26 cellular contexts compared by ENCODE assay signal in the genomic region with DNA sequence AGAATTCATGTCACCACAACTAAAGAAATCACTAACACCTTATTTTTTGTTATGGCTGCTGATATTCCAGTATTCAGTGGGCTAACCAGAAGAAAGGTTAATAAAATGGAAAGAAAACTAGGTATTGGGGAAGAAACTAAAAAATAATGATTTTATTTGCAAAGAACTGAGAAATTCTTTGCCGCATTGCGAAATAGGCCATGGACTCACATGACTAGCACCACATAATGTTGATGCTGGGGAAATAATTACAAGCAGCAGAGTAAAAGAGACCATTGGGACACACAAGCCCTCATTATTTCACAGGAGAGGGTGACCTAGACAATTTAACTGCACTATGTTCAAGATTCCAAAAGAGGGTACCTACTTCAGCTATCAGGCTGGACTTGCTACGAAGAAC.
"Had no signal": no experiment of that assay in that cellular context is flagged by ENCODE, and none has a peak within 500 bp of the region (broad histone marks: within the 10 kb centered on the region; RNA-seq: fewer than 3 reads in every experiment).

No MANE protein-coding gene starts in this region.

- H3K4me2 ChIP-seq: hepatocyte had no signal

- H2AFZ ChIP-seq: hepatocyte had no signal

- H3K27ac ChIP-seq: colonic mucosa, epithelial cell of prostate, gastroesophageal sphincter, heart left ventricle, hepatocyte, neutrophil, pancreas, right atrium auricular region, sigmoid colon, testis, tibial artery had no signal

- H3K79me2 ChIP-seq: hepatocyte had no signal

- ATAC-seq: esophagus mucosa; gastroesophageal sphincter; heart left ventricle; left lobe of liver; mucosa of descending colon; natural killer cell treated with Interleukin-12 subunit alpha and Interleukin-12 subunit beta and Interleukin-15 and Interleukin-18, amount 100 ng/mL, for 72 hours; pancreas; stimulated activated memory B cell treated with anti-CD40 and anti-IgM and Interleukin-4, amounts not matched to agents 10 μg/mL and 1 μg/mL and 100 μg/mL, for 72 hours; stimulated activated naive CD8-positive, alpha-beta T cell treated with anti-CD3 and anti-CD28 coated beads, Interleukin-15, Interleukin-2, amounts not matched to agents 100 U/mL and 50 U/mL, for 24 hours had no signal

- H3K36me3 ChIP-seq: colonic mucosa, gastroesophageal sphincter, heart left ventricle, neutrophil, pancreas, right atrium auricular region, sigmoid colon, tibial artery had no signal

- H3K27me3 ChIP-seq: colonic mucosa, gastroesophageal sphincter, heart left ventricle, hepatocyte, neutrophil, right atrium auricular region, sigmoid colon, testis, tibial artery had no signal

- H3K4me1 ChIP-seq: colonic mucosa, gastroesophageal sphincter, heart left ventricle, pancreas, right atrium auricular region, sigmoid colon, testis, tibial artery had no signal

- H3K4me3 ChIP-seq: colonic mucosa, gastroesophageal sphincter, heart left ventricle, hepatocyte, lung, mucosa of descending colon, pancreas, right atrium auricular region, sigmoid colon, testis, tibial artery had no signal

- H3K9me3 ChIP-seq: colonic mucosa, gastroesophageal sphincter, mucosa of descending colon, neutrophil, pancreas, right atrium auricular region, sigmoid colon, testis, tibial artery had no signal

- DNase-seq: colonic mucosa; effector CD8-positive, alpha-beta T cell; endodermal cell; foreskin fibroblast; heart left ventricle; kidney; mucosa of descending colon; naive B cell; pancreas; sigmoid colon; stimulated activated CD4-positive, alpha-beta T cell treated with anti-CD3 and anti-CD28 coated beads, Interleukin-2, amount 100 ng/mL, for 24 hours; stimulated activated CD4-positive, alpha-beta T cell treated with anti-CD3 and anti-CD28 coated beads, Interleukin-4, amount 100 ng/mL, for 4 hours; stimulated activated naive CD8-positive, alpha-beta T cell treated with anti-CD3 and anti-CD28 coated beads, Interleukin-15, Interleukin-2, amounts not matched to agents 100 U/mL and 50 U/mL, for 24 hours; substantia nigra; testis; tibial artery had no signal
